ENCODE assay signal across 21 cellular contexts in the genomic region with DNA sequence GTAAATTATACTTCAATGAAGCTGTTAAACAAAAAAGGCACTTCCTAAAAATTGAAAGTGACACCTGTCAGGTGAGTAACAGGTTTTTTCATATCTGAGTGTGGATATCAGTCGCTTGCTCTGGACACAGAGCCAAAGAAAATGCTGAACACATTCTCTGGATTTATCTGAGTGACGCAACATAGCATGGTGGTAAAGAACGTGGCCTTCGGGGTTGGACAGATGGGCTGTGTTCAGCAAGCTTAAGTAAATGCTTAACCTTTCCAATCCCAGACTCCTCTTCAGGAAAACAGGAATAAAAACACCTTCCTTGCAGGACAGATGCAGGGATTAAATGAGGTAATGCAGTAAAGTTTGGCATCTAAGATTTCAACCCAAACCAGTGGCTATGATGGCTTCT.
DNase-seq lines count a peak whose midpoint lies in the region; ATAC-seq, FAIRE-seq and TF ChIP-seq lines count a peak whose summit lies in the region.
"Had no signal": no experiment of that assay in that cellular context is flagged by ENCODE, and none has a peak within 500 bp of the region (broad histone marks: within the 10 kb centered on the region; RNA-seq: fewer than 3 reads in every experiment).

No MANE protein-coding gene starts in this region.

- H3K9ac ChIP-seq in SK-N-SH = no peak overlapping the region

- H3K9me2 ChIP-seq in OCI-LY7 (ENCODE audit: insufficient read depth, low read length) (no peaks in the 10 kb centered on the region), SK-N-SH (no peaks in the 10 kb centered on the region)

- H3K4me3 ChIP-seq in OCI-LY7 (ENCODE audit: low read depth, low read length, poor library complexity, severe bottlenecking) (no peak overlapping the region), fibroblast of pulmonary artery (replicated peaks; ENCODE audit: low read depth, low read length) (no peak overlapping the region), pancreas (no peak overlapping the region), SK-N-SH (ENCODE audit: low read depth in 2 of 2, low read length in 1 of 2) (no peak overlapping the region)
- H3K4me3 ChIP-seq: HAP-1, PC-9 had no signal

- H4K20me1 ChIP-seq in OCI-LY7 (ENCODE audit: insufficient read depth, low read length) = no peaks in the 10 kb centered on the region
- no peaks in the 10 kb centered on the region for H4K20me1 ChIP-seq in SK-N-SH (ENCODE audit: insufficient read depth)

- H2AFZ ChIP-seq in OCI-LY7 (ENCODE audit: low read length) (peak overlapping the region; percentile 31; the same call in 1 of the 2 replicates), SK-N-SH (ENCODE audit: low read depth) (no peak overlapping the region)
- H2AFZ ChIP-seq: PC-9 had no signal

- peak overlapping the region; percentile 8 for H3K4me2 ChIP-seq in OCI-LY7 (ENCODE audit: low read length)
- no peak overlapping the region for H3K4me2 ChIP-seq in SK-N-SH
- H3K4me2 ChIP-seq: PC-9 had no signal

- intact Hi-C loops in OCI-LY7 (cut with micrococcal nuclease; ENCODE audit: unreplicated experiment) (no loop called here), pancreas (cut with DNase I) (no loop called here)

- TF ChIP-seq RAD21 in SK-N-SH (IDR thresholded peaks at IDR 0.05; ENCODE audit: low read length) = no peak

- WGBS in pancreas, 2 donors = 41 to 43% methylated on average over 4 of the region's 4 CpGs
- WGBS in SK-N-SH (ENCODE audit: low lambda C conversion rate) = 94% methylated on average over 4 of the region's 4 CpGs

- H3F3A ChIP-seq in SK-N-SH (replicated peaks; ENCODE audit: insufficient read depth) = no peaks in the 10 kb centered on the region

- TF ChIP-seq EP300 in SK-N-SH (IDR thresholded peaks at IDR 0.05; ENCODE audit: borderline replicate concordance in 1 of 2, low read depth in 1 of 2, low read length in 1 of 2) = no peak

- H3K4me1 ChIP-seq in OCI-LY7 (ENCODE audit: insufficient read depth, low read length, poor library complexity, severe bottlenecking) (peaks cover 54% of the 10 kb centered on the region), pancreas (peaks cover 8 to 22% (median 21%) of the 10 kb centered on the region in 3 donors), SK-N-SH (ENCODE audit: control insufficient read depth in 1 of 2, insufficient read depth in 2 of 2, low read depth in 1 of 2, low read length in 1 of 2) (no peaks in the 10 kb centered on the region)
- H3K4me1 ChIP-seq: HAP-1 had no signal

- no peaks in the 10 kb centered on the region for H3K27me3 ChIP-seq in pancreas
- no peaks in the 10 kb centered on the region for H3K27me3 ChIP-seq in SK-N-SH (ENCODE audit: insufficient read depth)

- TF ChIP-seq CTCF in OCI-LY7 (conservative IDR thresholded peaks at IDR 0.05; ENCODE audit: low read length) (no peak), fibroblast of pulmonary artery (IDR thresholded peaks at IDR 0.05; ENCODE audit: low read length, missing control alignments) (no peak), pancreas (IDR thresholded peaks at IDR 0.05) (no peak), SK-N-SH (IDR thresholded peaks at IDR 0.05) (no peak)

- H3K36me3 ChIP-seq in OCI-LY7 (ENCODE audit: insufficient read depth, low read length) = no peaks in the 10 kb centered on the region
- H3K36me3 ChIP-seq in pancreas = no peaks in the 10 kb centered on the region
- no peaks in the 10 kb centered on the region for H3K36me3 ChIP-seq in SK-N-SH (replicated peaks in 1 of 2; ENCODE audit: control insufficient read depth in 1 of 2, insufficient read depth in 2 of 2, low read length in 1 of 2)
- H3K36me3 ChIP-seq: HAP-1 had no signal

- DNase-seq in DMS 273 (lab: John Stamatoyannopoulos, UW; ENCODE audit: unreplicated experiment) (peak; percentile 37), DMS 273 treated with DMSO at 0.1 percent for 48 hours (lab: John Stamatoyannopoulos, UW) (no peak), OCI-LY7 (ENCODE audit: low spot score) (no peak), fibroblast of pulmonary artery (ENCODE audit: low read depth) (peak; percentile 26), pancreas (peak in 4 of 6 donors; percentile 47 to 67 (median 62)), dermis blood vessel endothelial cell (no peak), SK-N-SH (no peak)
- DNase-seq: AML-193, GDM1, NCI-H1105, NCI-H2081, NCI-H2171 treated with DMSO at 0.1 percent for 48 hours, NCI-H446 treated with DMSO at 0.1 percent for 48 hours, NCI-H748 treated with DMSO at 0.1 percent for 48 hours, PC-9, SIG-M5 had no signal

- no peak for FAIRE-seq in pancreas (lab: Jason Lieb, UNC)

- no TSS peak for BruUV-seq in OCI-LY7 (replicated peaks; lab: Mats Ljungman, UMichigan)

- CTCF ChIA-PET in OCI-LY7 (lab: Charles Lee; ENCODE audit: unreplicated experiment) (no interaction called here), SK-N-SH (lab: Yijun Ruan, JAX) (interaction anchor here (1.3 kb wide), 1 partner anchor 9 kb away, joined by 4 read pairs; no protein-coding TSS in a partner anchor)

- ATAC-seq in pancreas (peak; percentile 43 to 78 (median 63)), HG03565 (IDR thresholded peaks at IDR 0.05; ENCODE audit: unreplicated experiment) (no peak)

- H3K9me3 ChIP-seq in OCI-LY7 (ENCODE audit: low read length) = no peaks in the 10 kb centered on the region
- no peaks in the 10 kb centered on the region for H3K9me3 ChIP-seq in pancreas
- H3K9me3 ChIP-seq in SK-N-SH = no peaks in the 10 kb centered on the region
- H3K9me3 ChIP-seq: HAP-1 had no signal

- POLR2A ChIA-PET in OCI-LY7 (lab: Charles Lee) (interaction anchor here (0.9 to 1.1 kb wide), 4 partner anchors 15 to 54 kb away, joined by 3 read pairs; no protein-coding TSS in a partner anchor), SK-N-SH (lab: Yijun Ruan, JAX) (no interaction called here)

- H3K27ac ChIP-seq in OCI-LY7 (ENCODE audit: low read depth, low read length, poor library complexity, severe bottlenecking) (no peak overlapping the region), pancreas (peak overlapping the region in 2 of 4 donors; percentile 34 to 57), SK-N-SH (ENCODE audit: low read depth in 2 of 2, low read length in 1 of 2) (no peak overlapping the region)
- H3K27ac ChIP-seq: 22Rv1, C4-2B, PC-9, RWPE1 had no signal

- no peaks in the 10 kb centered on the region for H3K79me2 ChIP-seq in OCI-LY7 (ENCODE audit: insufficient read depth, low read depth, low read length)
- no peaks in the 10 kb centered on the region for H3K79me2 ChIP-seq in SK-N-SH (ENCODE audit: insufficient read depth)

TF ChIP-seq in SK-N-SH, 30 proteins besides CTCF, POLR2A, EP300 and RAD21 (continues in another document):
- TF ChIP-seq MXI1 (IDR thresholded peaks at IDR 0.05; ENCODE audit: low read depth, low read length) (no peak), NRF1 (IDR thresholded peaks at IDR 0.05; ENCODE audit: low read depth, low read length) (no peak), FOXM1 (IDR thresholded peaks at IDR 0.05; ENCODE audit: low read depth) (no peak), RXRA (IDR thresholded peaks at IDR 0.05; ENCODE audit: borderline replicate concordance, low read depth) (no peak), FOXJ3 (CRISPR knock-in tag; IDR thresholded peaks at IDR 0.05) (no peak), EZH2phosphoT487 (IDR thresholded peaks at IDR 0.05; ENCODE audit: borderline replicate concordance, low read depth) (no peak), TCF12 (IDR thresholded peaks at IDR 0.05) (no peak)
- TF ChIP-seq, protein P1, sequence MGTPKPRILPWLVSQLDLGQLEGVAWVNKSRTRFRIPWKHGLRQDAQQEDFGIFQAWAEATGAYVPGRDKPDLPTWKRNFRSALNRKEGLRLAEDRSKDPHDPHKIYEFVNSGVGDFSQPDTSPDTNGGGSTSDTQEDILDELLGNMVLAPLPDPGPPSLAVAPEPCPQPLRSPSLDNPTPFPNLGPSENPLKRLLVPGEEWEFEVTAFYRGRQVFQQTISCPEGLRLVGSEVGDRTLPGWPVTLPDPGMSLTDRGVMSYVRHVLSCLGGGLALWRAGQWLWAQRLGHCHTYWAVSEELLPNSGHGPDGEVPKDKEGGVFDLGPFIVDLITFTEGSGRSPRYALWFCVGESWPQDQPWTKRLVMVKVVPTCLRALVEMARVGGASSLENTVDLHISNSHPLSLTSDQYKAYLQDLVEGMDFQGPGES (IDR thresholded peaks at IDR 0.05; ENCODE audit: low read depth, low read length) = no peak
- TF ChIP-seq, protein P2, sequence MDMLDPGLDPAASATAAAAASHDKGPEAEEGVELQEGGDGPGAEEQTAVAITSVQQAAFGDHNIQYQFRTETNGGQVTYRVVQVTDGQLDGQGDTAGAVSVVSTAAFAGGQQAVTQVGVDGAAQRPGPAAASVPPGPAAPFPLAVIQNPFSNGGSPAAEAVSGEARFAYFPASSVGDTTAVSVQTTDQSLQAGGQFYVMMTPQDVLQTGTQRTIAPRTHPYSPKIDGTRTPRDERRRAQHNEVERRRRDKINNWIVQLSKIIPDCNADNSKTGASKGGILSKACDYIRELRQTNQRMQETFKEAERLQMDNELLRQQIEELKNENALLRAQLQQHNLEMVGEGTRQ (IDR thresholded peaks at IDR 0.05; ENCODE audit: borderline replicate concordance, low read depth, low read length) = no peak
- TF ChIP-seq, protein P3, sequence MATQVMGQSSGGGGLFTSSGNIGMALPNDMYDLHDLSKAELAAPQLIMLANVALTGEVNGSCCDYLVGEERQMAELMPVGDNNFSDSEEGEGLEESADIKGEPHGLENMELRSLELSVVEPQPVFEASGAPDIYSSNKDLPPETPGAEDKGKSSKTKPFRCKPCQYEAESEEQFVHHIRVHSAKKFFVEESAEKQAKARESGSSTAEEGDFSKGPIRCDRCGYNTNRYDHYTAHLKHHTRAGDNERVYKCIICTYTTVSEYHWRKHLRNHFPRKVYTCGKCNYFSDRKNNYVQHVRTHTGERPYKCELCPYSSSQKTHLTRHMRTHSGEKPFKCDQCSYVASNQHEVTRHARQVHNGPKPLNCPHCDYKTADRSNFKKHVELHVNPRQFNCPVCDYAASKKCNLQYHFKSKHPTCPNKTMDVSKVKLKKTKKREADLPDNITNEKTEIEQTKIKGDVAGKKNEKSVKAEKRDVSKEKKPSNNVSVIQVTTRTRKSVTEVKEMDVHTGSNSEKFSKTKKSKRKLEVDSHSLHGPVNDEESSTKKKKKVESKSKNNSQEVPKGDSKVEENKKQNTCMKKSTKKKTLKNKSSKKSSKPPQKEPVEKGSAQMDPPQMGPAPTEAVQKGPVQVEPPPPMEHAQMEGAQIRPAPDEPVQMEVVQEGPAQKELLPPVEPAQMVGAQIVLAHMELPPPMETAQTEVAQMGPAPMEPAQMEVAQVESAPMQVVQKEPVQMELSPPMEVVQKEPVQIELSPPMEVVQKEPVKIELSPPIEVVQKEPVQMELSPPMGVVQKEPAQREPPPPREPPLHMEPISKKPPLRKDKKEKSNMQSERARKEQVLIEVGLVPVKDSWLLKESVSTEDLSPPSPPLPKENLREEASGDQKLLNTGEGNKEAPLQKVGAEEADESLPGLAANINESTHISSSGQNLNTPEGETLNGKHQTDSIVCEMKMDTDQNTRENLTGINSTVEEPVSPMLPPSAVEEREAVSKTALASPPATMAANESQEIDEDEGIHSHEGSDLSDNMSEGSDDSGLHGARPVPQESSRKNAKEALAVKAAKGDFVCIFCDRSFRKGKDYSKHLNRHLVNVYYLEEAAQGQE (IDR thresholded peaks at IDR 0.05; ENCODE audit: low read depth, low read length) = no peak

Comparison
In these comparisons a context has a peak if more than half of its experiments do, and no peak if none do; other contexts are left out.
1. DNase-seq: peak in DMS 273 (single experiment), fibroblast of pulmonary artery (single experiment) and pancreas (4 of 6); none in DMS 273 treated with DMSO at 0.1 percent for 48 hours (single experiment), OCI-LY7 (single experiment), dermis blood vessel endothelial cell (single experiment) and SK-N-SH (single experiment).